Comparison of ENCODE assay signal across 14 cellular contexts in the genomic region with DNA sequence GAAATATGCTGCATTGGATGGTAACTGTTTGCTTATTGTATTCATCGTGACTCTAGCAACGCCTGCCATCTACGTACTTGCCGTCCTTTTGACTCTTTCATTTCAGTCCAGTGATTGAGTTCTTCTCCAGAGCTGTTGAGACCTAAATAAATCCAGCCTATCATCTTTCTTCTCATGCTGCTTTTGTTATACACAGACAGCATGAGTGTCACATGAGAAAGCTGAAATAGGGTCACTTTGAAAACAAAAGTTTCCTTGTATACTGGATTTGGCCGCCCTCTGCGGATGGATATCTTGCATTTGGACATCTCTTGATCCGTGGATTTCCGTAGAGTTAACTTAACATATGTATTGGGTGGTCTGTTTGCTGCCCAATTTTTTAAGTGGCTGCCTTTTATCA.
"Had no signal": no experiment of that assay in that cellular context is flagged by ENCODE, and none has a peak within 500 bp of the region (broad histone marks: within the 10 kb centered on the region; RNA-seq: fewer than 3 reads in every experiment).

No MANE protein-coding gene starts in this region.

- H3K4me3 ChIP-seq: gastrocnemius medialis, tibial artery, uterus had no signal

- ATAC-seq: gastrocnemius medialis; left lobe of liver; naive thymus-derived CD8-positive, alpha-beta T cell; stimulated activated effector memory CD8-positive, alpha-beta T cell treated with anti-CD3 and anti-CD28 coated beads, Interleukin-12 subunit alpha, Interleukin-12 subunit beta, amount 100 ng/mL, for 72 hours had no signal

- H3K27ac ChIP-seq: gastrocnemius medialis, tibial artery, uterus had no signal

- H3K36me3 Mint-ChIP-seq: naive thymus-derived CD8-positive, alpha-beta T cell; stimulated activated effector memory CD8-positive, alpha-beta T cell treated with anti-CD3 and anti-CD28 coated beads, Interleukin-12 subunit alpha, Interleukin-12 subunit beta, amount 100 ng/mL, for 72 hours had no signal

- H3K27me3 ChIP-seq: gastrocnemius medialis, tibial artery, uterus had no signal

- H3K4me1 ChIP-seq: gastrocnemius medialis, tibial artery, uterus had no signal

- H3K27me3 Mint-ChIP-seq: activated CD4-positive, alpha-beta T cell treated with anti-CD3 and anti-CD28 coated beads, Interleukin-2, amount 10 ng/mL, durations not matched to agents 7 days and 5 days; dendritic cell treated with granulocyte-macrophage colony-stimulating factor and Interleukin-4, amounts not matched to agents 40 ng/mL and 50 ng/mL, for 4 days had no signal

- H3K4me1 Mint-ChIP-seq: activated CD4-positive, alpha-beta T cell treated with anti-CD3 and anti-CD28 coated beads, Interleukin-2, amount 10 ng/mL, durations not matched to agents 7 days and 5 days; naive thymus-derived CD8-positive, alpha-beta T cell; stimulated activated effector memory CD8-positive, alpha-beta T cell treated with anti-CD3 and anti-CD28 coated beads, Interleukin-12 subunit alpha, Interleukin-12 subunit beta, amount 100 ng/mL, for 72 hours had no signal

- H3K9me3 ChIP-seq: gastrocnemius medialis, tibial artery, uterus had no signal

- H3K27ac Mint-ChIP-seq: activated CD4-positive, alpha-beta T cell treated with anti-CD3 and anti-CD28 coated beads, Interleukin-2, amount 10 ng/mL, durations not matched to agents 7 days and 5 days; dendritic cell treated with granulocyte-macrophage colony-stimulating factor and Interleukin-4, amounts not matched to agents 40 ng/mL and 50 ng/mL, for 4 days; stimulated activated effector memory CD8-positive, alpha-beta T cell treated with anti-CD3 and anti-CD28 coated beads, Interleukin-12 subunit alpha, Interleukin-12 subunit beta, amount 100 ng/mL, for 72 hours had no signal

- H3K9me3 Mint-ChIP-seq: activated CD4-positive, alpha-beta T cell treated with anti-CD3 and anti-CD28 coated beads, Interleukin-2, amount 10 ng/mL, durations not matched to agents 7 days and 5 days; dendritic cell treated with granulocyte-macrophage colony-stimulating factor and Interleukin-4, amounts not matched to agents 40 ng/mL and 50 ng/mL, for 4 days; stimulated activated effector memory CD8-positive, alpha-beta T cell treated with anti-CD3 and anti-CD28 coated beads, Interleukin-12 subunit alpha, Interleukin-12 subunit beta, amount 100 ng/mL, for 72 hours had no signal

- H3K36me3 ChIP-seq: gastrocnemius medialis, tibial artery, uterus had no signal

- H3K4me3 Mint-ChIP-seq: activated CD4-positive, alpha-beta T cell treated with anti-CD3 and anti-CD28 coated beads, Interleukin-2, amount 10 ng/mL, durations not matched to agents 7 days and 5 days; dendritic cell treated with granulocyte-macrophage colony-stimulating factor and Interleukin-4, amounts not matched to agents 40 ng/mL and 50 ng/mL, for 4 days; naive thymus-derived CD8-positive, alpha-beta T cell; stimulated activated effector memory CD8-positive, alpha-beta T cell treated with anti-CD3 and anti-CD28 coated beads, Interleukin-12 subunit alpha, Interleukin-12 subunit beta, amount 100 ng/mL, for 72 hours had no signal

- DNase-seq: activated CD4-positive, alpha-beta T cell treated with anti-CD3 and anti-CD28 coated beads, Interleukin-2, amount 10 ng/mL, durations not matched to agents 7 days and 5 days; activated CD4-positive, CD25-positive, alpha-beta regulatory T cell; activated CD8-positive, alpha-beta memory T cell treated with anti-CD3 and anti-CD28 coated beads, Interleukin-2, amount 50 U/mL, for 48 hours; activated naive CD4-positive, alpha-beta T cell treated with Interleukin-2 at 50 U/mL for 16 hours; aorta; cerebellar nuclear complex; gastrocnemius medialis; islet precursor cell; naive thymus-derived CD8-positive, alpha-beta T cell; tibial artery; uterus had no signal
